Comparison of ENCODE assay signal across 8 cellular contexts in the genomic region with DNA sequence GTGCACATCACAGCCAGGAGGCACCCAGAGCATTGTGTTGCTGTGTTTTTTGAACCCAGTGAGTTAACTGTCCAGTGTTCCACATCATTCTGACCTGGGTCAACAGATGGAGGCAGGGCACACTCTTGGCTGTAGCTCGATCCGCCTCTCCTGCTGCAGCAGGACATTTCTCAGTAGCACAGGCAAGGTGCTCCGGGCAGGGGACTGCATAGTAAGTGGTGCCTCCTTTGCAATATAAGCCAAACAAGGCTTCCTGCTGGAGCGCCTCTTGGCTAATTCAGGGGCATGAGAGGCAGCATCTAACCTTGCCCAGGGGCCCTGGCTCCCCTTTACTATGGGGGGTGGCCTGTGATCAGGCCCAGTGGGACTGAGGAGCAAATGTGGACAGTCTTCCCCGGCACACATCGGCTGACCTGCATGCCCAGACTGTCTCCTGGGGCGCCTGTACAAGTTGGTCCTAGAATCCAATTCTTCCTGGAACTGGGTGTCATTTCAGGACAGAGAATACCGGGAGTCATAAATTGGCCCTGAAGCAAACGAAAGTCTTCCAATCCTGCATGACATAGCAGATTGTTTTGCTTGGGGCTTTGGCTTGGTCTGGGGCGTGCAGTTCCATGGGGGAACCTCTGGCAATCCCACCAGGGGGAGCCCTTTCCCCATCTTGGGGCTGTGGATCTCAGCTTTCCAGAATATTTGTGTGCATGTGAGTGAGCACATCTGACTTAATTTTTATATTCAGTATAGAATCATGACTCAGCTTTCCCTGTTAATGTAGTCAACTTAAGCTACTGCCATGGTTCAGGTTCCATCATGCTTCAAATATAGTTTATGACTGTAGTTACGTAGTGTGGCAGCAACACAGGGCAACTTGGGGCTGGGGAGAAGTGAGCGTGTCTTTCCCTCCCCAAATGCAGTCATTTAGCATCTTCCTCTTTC. TPM values are rescaled to one million over a fixed set of nuclear protein-coding genes. Genes with fewer than 3 reads are reported as not detected.
DNase-seq lines count a peak whose midpoint lies in the region; ATAC-seq and TF ChIP-seq lines count a peak whose summit lies in the region.

No MANE protein-coding gene starts in this region.

- peak overlapping the region; percentile 82 for H3K4me3 Mint-ChIP-seq in activated CD8-positive, alpha-beta T cell treated with anti-CD3 and anti-CD28 coated beads, Interleukin-2, amount 10 ng/mL, durations not matched to agents 7 days and 5 days

- peak; percentile 82 for ATAC-seq in activated CD8-positive, alpha-beta T cell treated with anti-CD3 and anti-CD28 coated beads, Interleukin-2, amount 10 ng/mL, durations not matched to agents 7 days and 5 days
- ATAC-seq in GM21360 (IDR thresholded peaks at IDR 0.05; ENCODE audit: unreplicated experiment): no peak

- POLR2A ChIA-PET in activated CD8-positive, alpha-beta T cell treated with anti-CD3 and anti-CD28 coated beads, Interleukin-2, amount 10 ng/mL, durations not matched to agents 7 days and 5 days (lab: Charles Lee): interaction anchor here (0.6 to 3.1 kb wide), 4 partner anchors 13 to 819 kb away, joined by 3 to 15 read pairs (median 3); no protein-coding TSS in a partner anchor

- peaks cover 34% of the 10 kb centered on the region for H3K36me3 Mint-ChIP-seq in activated CD8-positive, alpha-beta T cell treated with anti-CD3 and anti-CD28 coated beads, Interleukin-2, amount 10 ng/mL, durations not matched to agents 7 days and 5 days (ENCODE audit: low read depth)

- H3K9me3 Mint-ChIP-seq in activated CD8-positive, alpha-beta T cell treated with anti-CD3 and anti-CD28 coated beads, Interleukin-2, amount 10 ng/mL, durations not matched to agents 7 days and 5 days (ENCODE audit: insufficient read depth): no peaks in the 10 kb centered on the region

- H3K36me3 ChIP-seq in H7 (replicated peaks; ENCODE audit: control insufficient read depth, insufficient read depth, low read length): no peaks in the 10 kb centered on the region

- DNase-seq in AG09309 (ENCODE audit: low read depth) (peak; percentile 76), H7 (peak; percentile 70), NCI-H774 (lab: John Stamatoyannopoulos, UW) (peak; percentile 56), lung microvascular endothelial cell (ENCODE audit: low read depth in 2 of 2) (peak; percentile 87 to 89)
- peak; percentile 88 for DNase-seq in activated CD8-positive, alpha-beta T cell treated with anti-CD3 and anti-CD28 coated beads, Interleukin-2, amount 10 ng/mL, durations not matched to agents 7 days and 5 days
- DNase-seq in effector CD4-positive, alpha-beta T cell: peak; percentile 73
- DNase-seq in stimulated activated CD4-positive, alpha-beta T cell treated with anti-CD3 and anti-CD28 coated beads, Interleukin-4, amount 100 ng/mL, for 4 hours: peak; percentile 81

- H3K4me1 Mint-ChIP-seq in activated CD8-positive, alpha-beta T cell treated with anti-CD3 and anti-CD28 coated beads, Interleukin-2, amount 10 ng/mL, durations not matched to agents 7 days and 5 days (ENCODE audit: low read depth): peaks cover 69% of the 10 kb centered on the region

- peak; percentile 96 for TF ChIP-seq CTCF in AG09309 (IDR thresholded peaks at IDR 0.05; ENCODE audit: control insufficient read depth, insufficient read depth, low read depth, low read length, missing control alignments)

- CTCF ChIA-PET in activated CD8-positive, alpha-beta T cell treated with anti-CD3 and anti-CD28 coated beads, Interleukin-2, amount 10 ng/mL, durations not matched to agents 7 days and 5 days (lab: Charles Lee): interaction anchor here (0.7 to 10.0 kb wide), 34 partner anchors 8 to 274 kb away, joined by 3 to 116 read pairs (median 5); partner anchors contain the start of genes DDR1, GTF2H4, IER3 and VARS2

- peak overlapping the region; percentile 91 for H3K27ac Mint-ChIP-seq in activated CD8-positive, alpha-beta T cell treated with anti-CD3 and anti-CD28 coated beads, Interleukin-2, amount 10 ng/mL, durations not matched to agents 7 days and 5 days

- no peaks in the 10 kb centered on the region for H3K27me3 Mint-ChIP-seq in activated CD8-positive, alpha-beta T cell treated with anti-CD3 and anti-CD28 coated beads, Interleukin-2, amount 10 ng/mL, durations not matched to agents 7 days and 5 days (ENCODE audit: low read depth)

- no peak overlapping the region for H3K4me3 ChIP-seq in AG09309 (ENCODE audit: control insufficient read depth, low read depth, low read length)
- H3K4me3 ChIP-seq in H7 (ENCODE audit: insufficient read depth, low read depth, low read length): no peak overlapping the region

- no peaks in the 10 kb centered on the region for H3K27me3 ChIP-seq in H7 (ENCODE audit: control insufficient read depth, insufficient read depth, low read length)

RNA-seq across cellular contexts. Expression of gene DDR1, which starts 56.0 kb away (rescaled TPM):
- total RNA-seq in H7 (2014; rRNA removed; shearing (Covaris generic)): 117 and 127 TPM in 2 replicates
- 1 to 10 TPM; 6.3 to 7.4 TPM for total RNA-seq in activated CD8-positive, alpha-beta T cell treated with anti-CD3 and anti-CD28 coated beads, Interleukin-2, amount 10 ng/mL, durations not matched to agents 7 days and 5 days
- 4.8 and 6.3 TPM in 2 replicates for total RNA-seq in lung microvascular endothelial cell

Comparison
In these comparisons a context has a peak if more than half of its experiments do, and no peak if none do; other contexts are left out.
1. RNA of gene DDR1, which starts 56.0 kb away (total RNA-seq): 117 to 127 TPM in H7; 6.3 to 7.4 TPM in activated CD8-positive, alpha-beta T cell treated with anti-CD3 and anti-CD28 coated beads, Interleukin-2, amount 10 ng/mL, durations not matched to agents 7 days and 5 days and 4.8 to 6.3 TPM in lung microvascular endothelial cell; every median in the first group is over 10 times any median in the second.
2. Peak in every context shown above with its lines, with median percentiles within 50 percentile points of each other: DNase-seq.